Comparison of ENCODE assay signal across 25 cellular contexts in the genomic region with DNA sequence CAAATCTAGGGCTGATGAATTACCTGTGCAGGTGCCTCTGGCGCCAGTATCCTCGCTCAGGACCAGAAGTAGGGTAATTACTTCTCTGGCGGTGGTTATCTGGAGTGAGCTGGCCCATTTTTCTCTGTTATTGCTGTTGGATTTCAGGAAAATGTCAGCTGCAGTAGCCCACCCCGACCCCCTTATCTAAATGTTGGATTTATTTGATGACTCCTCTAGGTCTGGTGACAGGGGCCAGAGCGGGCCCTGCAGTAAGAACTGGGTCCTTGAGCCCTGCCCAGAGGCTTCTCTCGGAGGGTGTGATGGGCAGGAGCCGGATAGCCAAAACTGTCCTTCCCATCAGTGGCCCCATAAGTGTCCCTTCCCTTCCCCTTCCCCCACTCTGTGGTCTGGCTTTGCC.
"Had no signal": no experiment of that assay in that cellular context is flagged by ENCODE, and none has a peak within 500 bp of the region (broad histone marks: within the 10 kb centered on the region; RNA-seq: fewer than 3 reads in every experiment).

No MANE protein-coding gene starts in this region.

- H3K9me3 Mint-ChIP-seq: activated CD4-positive, alpha-beta T cell treated with anti-CD3 and anti-CD28 coated beads, Interleukin-2, amount 10 ng/mL, durations not matched to agents 24 days and 14 days; activated CD8-positive, alpha-beta T cell treated with anti-CD3 and anti-CD28 coated beads for 36 hours; activated naive CD8-positive, alpha-beta T cell treated with anti-CD3 and anti-CD28 coated beads, Interleukin-2, amount 10 ng/mL, durations not matched to agents 7 days and 5 days; activated T-cell treated with anti-CD3 and anti-CD28 coated beads, Interleukin-2, amount 50 U/mL, for 72 hours; activated T-helper 17 cell treated with anti-CD3 and anti-CD28 coated beads, Interleukin-2, amount 50 U/mL, for 72 hours; T-helper 1 cell treated with Interleukin-12 subunit alpha and Interleukin-12 subunit beta and Interleukin-4 antibody, amounts not matched to agents 30 μg/mL and 1 μg/mL, for 36 hours; T-helper 2 cell treated with Interferon-gamma antibody and Interleukin-4, amounts not matched to agents 5 μg/mL and 100 μg/mL, for 36 hours had no signal

- H3K4me3 ChIP-seq: ascending aorta, cardiac muscle cell, SJSA1 had no signal

- DNase-seq: activated CD4-positive, alpha-beta T cell treated with anti-CD3 and anti-CD28 coated beads, Interleukin-2, amount 10 ng/mL, durations not matched to agents 24 days and 14 days; activated CD4-positive, alpha-beta T cell treated with anti-CD3 and anti-CD28 coated beads, Interleukin-2, amount 50 U/mL, for 4 hours; activated CD8-positive, alpha-beta T cell treated with anti-CD3 and anti-CD28 coated beads for 36 hours; activated effector memory CD4-positive, alpha-beta T cell treated with anti-CD3 and anti-CD28 coated beads, Interleukin-2, amount 50 U/mL, for 16 hours; activated naive CD4-positive, alpha-beta T cell treated with Interleukin-2 at 50 U/mL for 16 hours; activated naive CD8-positive, alpha-beta T cell treated with anti-CD3 and anti-CD28 coated beads, Interleukin-2, amount 10 ng/mL, durations not matched to agents 7 days and 5 days; activated T-cell treated with anti-CD3 and anti-CD28 coated beads, Interleukin-2, amount 50 U/mL, for 1 hour; activated T-cell treated with anti-CD3 and anti-CD28 coated beads, Interleukin-2, amount 50 U/mL, for 72 hours; amygdala; Karpas-422; KBM-7; NCI-H1417 treated with DMSO at 0.1 percent for 48 hours; NCI-H2171 treated with DMSO at 0.1 percent for 48 hours; NCI-H524 treated with DMSO at 0.1 percent for 48 hours; SHP77 treated with DMSO at 0.1 percent for 48 hours; SK-N-SH had no signal

- H3K4me1 Mint-ChIP-seq: activated CD4-positive, alpha-beta T cell treated with anti-CD3 and anti-CD28 coated beads, Interleukin-2, amount 10 ng/mL, durations not matched to agents 24 days and 14 days; activated naive CD4-positive, alpha-beta T cell treated with anti-CD3 and anti-CD28 coated beads, Interleukin-2, amount 50 U/mL, for 24 hours; activated naive CD8-positive, alpha-beta T cell treated with anti-CD3 and anti-CD28 coated beads, Interleukin-2, amount 10 ng/mL, durations not matched to agents 7 days and 5 days; activated T-helper 17 cell treated with anti-CD3 and anti-CD28 coated beads, Interleukin-2, amount 50 U/mL, for 72 hours; IgD-negative memory B cell had no signal

- H3K36me3 Mint-ChIP-seq: activated naive CD4-positive, alpha-beta T cell treated with anti-CD3 and anti-CD28 coated beads, Interleukin-2, amount 50 U/mL, for 24 hours; activated naive CD8-positive, alpha-beta T cell treated with anti-CD3 and anti-CD28 coated beads, Interleukin-2, amount 10 ng/mL, durations not matched to agents 7 days and 5 days; IgD-negative memory B cell had no signal

- H3K36me3 ChIP-seq: ascending aorta, cardiac muscle cell, SJSA1 had no signal

- H3K9me3 ChIP-seq: ascending aorta, SJSA1, SK-N-SH had no signal

- H3K27me3 ChIP-seq: ascending aorta, cardiac muscle cell, SJSA1 had no signal

- ATAC-seq: activated CD8-positive, alpha-beta T cell treated with anti-CD3 and anti-CD28 coated beads for 36 hours; activated T-cell treated with anti-CD3 and anti-CD28 coated beads, Interleukin-2, amount 50 U/mL, for 72 hours; activated T-helper 17 cell treated with anti-CD3 and anti-CD28 coated beads, Interleukin-2, amount 50 U/mL, for 72 hours; Panc1 had no signal

- H3K27ac ChIP-seq: ascending aorta, cardiac muscle cell, SJSA1 had no signal

- H3K4me1 ChIP-seq: ascending aorta, SJSA1 had no signal

- H3K4me3 Mint-ChIP-seq: activated CD4-positive, alpha-beta T cell treated with anti-CD3 and anti-CD28 coated beads, Interleukin-2, amount 10 ng/mL, durations not matched to agents 24 days and 14 days; activated CD8-positive, alpha-beta T cell treated with anti-CD3 and anti-CD28 coated beads for 36 hours; activated naive CD4-positive, alpha-beta T cell treated with anti-CD3 and anti-CD28 coated beads, Interleukin-2, amount 50 U/mL, for 24 hours; activated naive CD8-positive, alpha-beta T cell treated with anti-CD3 and anti-CD28 coated beads, Interleukin-2, amount 10 ng/mL, durations not matched to agents 7 days and 5 days; activated T-cell treated with anti-CD3 and anti-CD28 coated beads, Interleukin-2, amount 50 U/mL, for 72 hours; activated T-helper 17 cell treated with anti-CD3 and anti-CD28 coated beads, Interleukin-2, amount 50 U/mL, for 72 hours; IgD-negative memory B cell; T-helper 1 cell treated with Interleukin-12 subunit alpha and Interleukin-12 subunit beta and Interleukin-4 antibody, amounts not matched to agents 30 μg/mL and 1 μg/mL, for 36 hours; T-helper 2 cell treated with Interferon-gamma antibody and Interleukin-4, amounts not matched to agents 5 μg/mL and 100 μg/mL, for 36 hours had no signal

- H3K27ac Mint-ChIP-seq: activated CD4-positive, alpha-beta T cell treated with anti-CD3 and anti-CD28 coated beads, Interleukin-2, amount 10 ng/mL, durations not matched to agents 24 days and 14 days; activated CD8-positive, alpha-beta T cell treated with anti-CD3 and anti-CD28 coated beads for 36 hours; activated naive CD4-positive, alpha-beta T cell treated with anti-CD3 and anti-CD28 coated beads, Interleukin-2, amount 50 U/mL, for 24 hours; activated naive CD8-positive, alpha-beta T cell treated with anti-CD3 and anti-CD28 coated beads, Interleukin-2, amount 10 ng/mL, durations not matched to agents 7 days and 5 days; activated T-cell treated with anti-CD3 and anti-CD28 coated beads, Interleukin-2, amount 50 U/mL, for 72 hours; activated T-helper 17 cell treated with anti-CD3 and anti-CD28 coated beads, Interleukin-2, amount 50 U/mL, for 72 hours; IgD-negative memory B cell; T-helper 1 cell treated with Interleukin-12 subunit alpha and Interleukin-12 subunit beta and Interleukin-4 antibody, amounts not matched to agents 30 μg/mL and 1 μg/mL, for 36 hours; T-helper 2 cell treated with Interferon-gamma antibody and Interleukin-4, amounts not matched to agents 5 μg/mL and 100 μg/mL, for 36 hours had no signal
